In genomic region chr10:47743611-47744560, GRCh38 we compare ENCODE assay signal across 8 cellular contexts. TPM values are rescaled to one million over a fixed set of nuclear protein-coding genes. Genes with fewer than 3 reads are reported as not detected.
DNase-seq lines count a peak whose midpoint lies in the region; ATAC-seq and TF ChIP-seq lines count a peak whose summit lies in the region.
"Not testable (repeated sequence)": the region's sequence is repeated elsewhere in the genome, so short reads cannot be mapped to it uniquely, and the experiment has no call there.

No MANE protein-coding gene starts in this region.

- not testable (repeated sequence) for H3K27me3 ChIP-seq in body of pancreas, heart left ventricle, suprapubic skin

- peak overlapping the region; percentile 80 for H3K4me3 Mint-ChIP-seq in nephron progenitor cell

- not testable (repeated sequence) for H3K4me1 Mint-ChIP-seq in nephron progenitor cell

- TF ChIP-seq EP300 in suprapubic skin (IDR thresholded peaks at IDR 0.05) = not testable (repeated sequence)

- H3K9me3 ChIP-seq in body of pancreas, heart left ventricle, suprapubic skin: not testable (repeated sequence)

- intact Hi-C loops in body of pancreas (cut with DNase I); heart left ventricle (cut with DNase I): not testable (repeated sequence)

- H3K4me1 ChIP-seq in body of pancreas, heart left ventricle, suprapubic skin: not testable (repeated sequence)

- not testable (repeated sequence) for H3K27me3 Mint-ChIP-seq in nephron progenitor cell (ENCODE audit: low read depth, poor library complexity)

- peak; percentile 39 for DNase-seq in EH (ENCODE audit: low read depth)
- peak; percentile 51 for DNase-seq in activated CD4-positive, CD25-positive, alpha-beta regulatory T cell treated with anti-CD3 and anti-CD28 coated beads, Interleukin-2, amount 50 U/mL, for 72 hours
- DNase-seq in body of pancreas = peak; percentile 33 to 55 (median 40)
- DNase-seq in heart left ventricle = peak in 3 of 5 donors; percentile 25 to 74 (median 44)
- DNase-seq in nephron progenitor cell = peak; percentile 61
- DNase-seq in suprapubic skin (ENCODE audit: low spot score in 2 of 2) = peak in 1 of 2 donors; percentile 58

- not testable (repeated sequence) for H3K27ac ChIP-seq in body of pancreas, heart left ventricle, suprapubic skin

- H3K36me3 ChIP-seq in body of pancreas (replicated peaks in 1 of 2; ENCODE audit: insufficient read depth in 1 of 2, low read depth in 2 of 2); heart left ventricle; suprapubic skin: not testable (repeated sequence)

- not testable (repeated sequence) for H3K4me3 ChIP-seq in body of pancreas
- H3K4me3 ChIP-seq in heart left ventricle (peak overlapping the region in 10 of 12 donors; percentile 12 to 49 (median 40)), suprapubic skin (peak overlapping the region; percentile 36)

- TF ChIP-seq POLR2A in body of pancreas (IDR thresholded peaks at IDR 0.05); heart left ventricle (IDR thresholded peaks at IDR 0.05); suprapubic skin (IDR thresholded peaks at IDR 0.05): not testable (repeated sequence)

- not testable (repeated sequence) for H3K27ac Mint-ChIP-seq in nephron progenitor cell

- H3K36me3 Mint-ChIP-seq in nephron progenitor cell (ENCODE audit: low read depth) = not testable (repeated sequence)

- H3K9me3 Mint-ChIP-seq in nephron progenitor cell = not testable (repeated sequence)

- ATAC-seq in GM21723 (IDR thresholded peaks at IDR 0.05; ENCODE audit: unreplicated experiment) (peak; percentile 94), HG03432 (IDR thresholded peaks at IDR 0.05; ENCODE audit: unreplicated experiment) (peak; percentile 90), body of pancreas (peak; percentile 94), heart left ventricle (peak; percentile 33 to 94 (median 84))

- 3 to 5% methylated on average over 5 to 9 of the region's 48 CpGs for WGBS in body of pancreas, 2 donors
- 3 to 12% (median 7%) methylated on average over 12 to 39 of the region's 48 CpGs for whole genome bisulfite sequencing in heart left ventricle, 4 donors
- WGBS in suprapubic skin = 4% methylated on average over 12 of the region's 48 CpGs

- TF ChIP-seq CTCF in body of pancreas (IDR thresholded peaks at IDR 0.05); nephron progenitor cell (IDR thresholded peaks at IDR 0.05): not testable (repeated sequence)
- TF ChIP-seq CTCF in heart left ventricle (IDR thresholded peaks at IDR 0.05) (peak in 4 of 12 donors; percentile 0 to 14 (median 4)), suprapubic skin (IDR thresholded peaks at IDR 0.05) (peak in 1 of 2 donors; percentile 16)

RNA-seq across cellular contexts. Expression of gene SYT15B, which starts 19.5 kb away (rescaled TPM):
- total RNA-seq in body of pancreas (1 to 10 TPM; 8.3 to 8.9 TPM), heart left ventricle (1 to 10 TPM in 6 of 9 donors, under 1 TPM in 3; 0.88 to 4.6 (median 1.6) TPM), suprapubic skin (1 to 10 TPM; 1.1 to 2.6 (median 1.9) TPM)
- polyA plus RNA-seq in heart left ventricle = 1 to 10 TPM in 1 of 2 donors, under 1 TPM in 1; 0.53 to 1.1 TPM
